In the genomic region with DNA sequence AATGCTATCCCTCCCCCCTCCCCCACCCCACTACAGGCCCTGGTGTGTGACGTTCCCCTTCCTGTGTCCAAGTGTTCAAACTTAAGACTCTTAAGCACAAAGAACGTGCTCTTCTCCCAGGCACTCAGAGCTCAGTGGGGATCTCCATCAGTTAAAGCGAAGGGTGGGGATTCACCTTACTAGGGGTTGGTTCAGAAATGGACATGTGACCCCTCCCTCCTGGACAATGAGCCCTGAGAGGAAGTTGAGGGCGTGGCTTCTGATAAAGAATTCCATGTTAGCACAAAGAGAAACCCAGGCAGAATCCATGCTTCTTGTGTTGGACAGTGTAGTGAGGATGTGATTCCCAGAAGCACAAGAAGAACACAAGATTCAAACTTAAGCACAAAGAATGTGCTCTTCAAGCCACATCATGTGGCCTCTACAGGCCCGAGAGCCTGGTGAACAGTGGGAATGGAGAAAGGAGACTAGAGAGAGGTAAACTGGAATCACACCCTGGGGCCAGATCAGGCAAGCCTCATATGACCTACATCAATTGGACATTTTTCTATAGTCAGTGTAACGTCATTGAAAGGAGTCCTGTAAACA, we compare ENCODE assay signal across 1 cellular context.
TF ChIP-seq lines count a peak whose summit lies in the region.

No MANE protein-coding gene starts in this region.

TF ChIP-seq in WTC11, 78 proteins besides CTCF, POLR2A, EP300 and RAD21:
- TF ChIP-seq NFATC4 (CRISPR knock-in tag; IDR thresholded peaks at IDR 0.05) (no peak), RORB (CRISPR knock-in tag; IDR thresholded peaks at IDR 0.05) (no peak), IRF2 (CRISPR knock-in tag; IDR thresholded peaks at IDR 0.05; ENCODE audit: borderline replicate concordance, low read depth) (no peak), MYBL2 (CRISPR knock-in tag; IDR thresholded peaks at IDR 0.05) (no peak)
- TF ChIP-seq, protein P1, sequence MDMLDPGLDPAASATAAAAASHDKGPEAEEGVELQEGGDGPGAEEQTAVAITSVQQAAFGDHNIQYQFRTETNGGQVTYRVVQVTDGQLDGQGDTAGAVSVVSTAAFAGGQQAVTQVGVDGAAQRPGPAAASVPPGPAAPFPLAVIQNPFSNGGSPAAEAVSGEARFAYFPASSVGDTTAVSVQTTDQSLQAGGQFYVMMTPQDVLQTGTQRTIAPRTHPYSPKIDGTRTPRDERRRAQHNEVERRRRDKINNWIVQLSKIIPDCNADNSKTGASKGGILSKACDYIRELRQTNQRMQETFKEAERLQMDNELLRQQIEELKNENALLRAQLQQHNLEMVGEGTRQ (CRISPR knock-in tag; IDR thresholded peaks at IDR 0.05) = peak; percentile 32; the same call in 1 of the 2 replicates
- TF ChIP-seq, protein P2, sequence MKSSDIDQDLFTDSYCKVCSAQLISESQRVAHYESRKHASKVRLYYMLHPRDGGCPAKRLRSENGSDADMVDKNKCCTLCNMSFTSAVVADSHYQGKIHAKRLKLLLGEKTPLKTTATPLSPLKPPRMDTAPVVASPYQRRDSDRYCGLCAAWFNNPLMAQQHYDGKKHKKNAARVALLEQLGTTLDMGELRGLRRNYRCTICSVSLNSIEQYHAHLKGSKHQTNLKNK (CRISPR knock-in tag; IDR thresholded peaks at IDR 0.05) = no peak
